In genomic region chr1:52916241-52916975, GRCh38 we compare ENCODE assay signal across 15 cellular contexts.
"Had no signal": no experiment of that assay in that cellular context is flagged by ENCODE, and none has a peak within 500 bp of the region (broad histone marks: within the 10 kb centered on the region; RNA-seq: fewer than 3 reads in every experiment).

No MANE protein-coding gene starts in this region.

- H3K27me3 Mint-ChIP-seq: central memory CD8-positive, alpha-beta T cell; effector memory CD8-positive, alpha-beta T cell had no signal

- ATAC-seq: activated CD8-positive, alpha-beta T cell treated with anti-CD3 and anti-CD28 coated beads, Interleukin-2, amount 10 ng/mL, durations not matched to agents 7 days and 5 days; effector memory CD8-positive, alpha-beta T cell; WTC11 had no signal

- H3K9me3 Mint-ChIP-seq: central memory CD8-positive, alpha-beta T cell; effector memory CD8-positive, alpha-beta T cell had no signal

- DNase-seq: activated CD4-positive, alpha-beta T cell treated with anti-CD3 and anti-CD28 coated beads for 48 hours; activated CD8-positive, alpha-beta memory T cell treated with anti-CD3 and anti-CD28 coated beads, Interleukin-2, amount 50 U/mL, for 48 hours; activated CD8-positive, alpha-beta T cell treated with anti-CD3 and anti-CD28 coated beads, Interleukin-2, amount 10 ng/mL, durations not matched to agents 7 days and 5 days; activated naive CD4-positive, alpha-beta T cell treated with Interleukin-2 at 50 U/mL for 16 hours; effector memory CD8-positive, alpha-beta T cell; erythroblast; glutamatergic neuron; SK-N-SH; stomach; T-helper 1 cell; thyroid gland had no signal

- H3K4me3 ChIP-seq: adrenal gland, skin epidermis, stomach, thyroid gland had no signal

- H3K4me3 Mint-ChIP-seq: activated CD8-positive, alpha-beta T cell treated with anti-CD3 and anti-CD28 coated beads, Interleukin-2, amount 10 ng/mL, durations not matched to agents 7 days and 5 days; central memory CD8-positive, alpha-beta T cell; effector memory CD8-positive, alpha-beta T cell; WTC11 had no signal

- H3K27ac ChIP-seq: thyroid gland had no signal

- H3K9me3 ChIP-seq: adrenal gland, SK-N-SH, stomach, thyroid gland had no signal

- H3K27me3 ChIP-seq: adrenal gland, thyroid gland had no signal

- H3K27ac Mint-ChIP-seq: activated CD8-positive, alpha-beta T cell treated with anti-CD3 and anti-CD28 coated beads, Interleukin-2, amount 10 ng/mL, durations not matched to agents 7 days and 5 days; WTC11 had no signal

- H3K36me3 ChIP-seq: adrenal gland, thyroid gland had no signal
